ENCODE assay signal across 18 cellular contexts in the genomic region with DNA sequence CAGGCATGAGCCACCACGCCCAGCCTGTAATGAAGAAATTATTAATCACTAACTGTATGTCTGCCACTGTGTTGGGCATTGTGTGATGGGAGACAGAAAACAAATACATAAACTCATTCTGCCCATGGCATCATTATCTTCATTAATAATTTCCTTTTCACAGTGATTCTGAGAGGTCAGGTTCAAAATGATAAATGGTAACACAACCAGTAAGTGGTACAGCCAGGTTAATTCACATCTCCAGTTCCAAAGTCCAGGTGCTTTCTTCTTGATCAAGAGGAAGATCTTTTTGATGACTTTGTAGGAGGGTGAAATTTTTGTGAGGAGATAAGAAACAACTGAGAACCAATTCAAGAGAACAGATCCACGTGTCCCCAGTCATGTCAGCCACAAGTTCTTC.
DNase-seq lines count a peak whose midpoint lies in the region; ATAC-seq and TF ChIP-seq lines count a peak whose summit lies in the region.
"Had no signal": no experiment of that assay in that cellular context is flagged by ENCODE, and none has a peak within 500 bp of the region (broad histone marks: within the 10 kb centered on the region; RNA-seq: fewer than 3 reads in every experiment).

No MANE protein-coding gene starts in this region.

- peaks cover 46% of the 10 kb centered on the region for H3K36me3 Mint-ChIP-seq in activated T-cell treated with anti-CD3 and anti-CD28 coated beads, Interleukin-2, amount 50 U/mL, for 24 hours (ENCODE audit: low read depth)
- H3K36me3 Mint-ChIP-seq in CD8-positive, alpha-beta T cell, result peaks cover 25% of the 10 kb centered on the region
- H3K36me3 Mint-ChIP-seq in T-helper 17 cell (ENCODE audit: low read depth) (peaks cover 4% of the 10 kb centered on the region), memory B cell (peaks cover 7% of the 10 kb centered on the region), CD14-positive monocyte (peaks cover 4 to 8% of the 10 kb centered on the region in 2 donors)

- intact Hi-C loops in CD8-positive, alpha-beta T cell (cut with DNase I, micrococcal nuclease), result no loop called here
- intact Hi-C loops in CD14-positive monocyte (cut with micrococcal nuclease), result no loop called here

- H3K27ac Mint-ChIP-seq in activated T-cell treated with anti-CD3 and anti-CD28 coated beads, Interleukin-2, amount 50 U/mL, for 24 hours, result peak overlapping the region; percentile 64
- H3K27ac Mint-ChIP-seq in CD8-positive, alpha-beta T cell, result peak overlapping the region; percentile 20
- H3K27ac Mint-ChIP-seq in T-helper 17 cell, result peak overlapping the region; percentile 3
- peak overlapping the region; percentile 17 for H3K27ac Mint-ChIP-seq in memory B cell
- H3K27ac Mint-ChIP-seq in CD14-positive monocyte, result no peak overlapping the region

- CTCF ChIA-PET in CD8-positive, alpha-beta T cell (lab: Charles Lee), result no interaction called here

- H3K4me3 Mint-ChIP-seq in activated T-cell treated with anti-CD3 and anti-CD28 coated beads, Interleukin-2, amount 50 U/mL, for 24 hours, result no peak overlapping the region
- no peak overlapping the region for H3K4me3 Mint-ChIP-seq in CD8-positive, alpha-beta T cell
- H3K4me3 Mint-ChIP-seq in T-helper 17 cell, result no peak overlapping the region
- no peak overlapping the region for H3K4me3 Mint-ChIP-seq in memory B cell
- no peak overlapping the region for H3K4me3 Mint-ChIP-seq in CD14-positive monocyte

- no peak overlapping the region for H3K4me3 ChIP-seq in CD8-positive, alpha-beta T cell (ENCODE audit: low read depth, low read length)

- H3K4me1 ChIP-seq in CD8-positive, alpha-beta T cell (ENCODE audit: insufficient read depth, low read length), result no peaks in the 10 kb centered on the region
- H3K4me1 ChIP-seq: BE2C had no signal

- no peaks in the 10 kb centered on the region for H3K4me1 Mint-ChIP-seq in activated T-cell treated with anti-CD3 and anti-CD28 coated beads, Interleukin-2, amount 50 U/mL, for 24 hours (ENCODE audit: low read depth)
- H3K4me1 Mint-ChIP-seq in CD8-positive, alpha-beta T cell (ENCODE audit: low read depth), result no peaks in the 10 kb centered on the region
- H3K4me1 Mint-ChIP-seq in T-helper 17 cell (peaks cover 4% of the 10 kb centered on the region), memory B cell (no peaks in the 10 kb centered on the region), CD14-positive monocyte (no peaks in the 10 kb centered on the region)

- no peaks in the 10 kb centered on the region for H3K27me3 ChIP-seq in CD8-positive, alpha-beta T cell (ENCODE audit: insufficient read depth, low read length)
- H3K27me3 ChIP-seq: BE2C had no signal

- no peak for DNase-seq in activated T-cell treated with anti-CD3 and anti-CD28 coated beads, Interleukin-2, amount 50 U/mL, for 24 hours
- no peak for DNase-seq in activated T-cell treated with anti-CD3 and anti-CD28 coated beads, Interleukin-2, amount 50 U/mL, for 1 hour
- DNase-seq in CD8-positive, alpha-beta T cell, result no peak
- no peak for DNase-seq in T-helper 17 cell
- DNase-seq in memory B cell (ENCODE audit: low spot score in 2 of 2), result no peak
- no peak for DNase-seq in CD14-positive monocyte (ENCODE audit: low spot score)
- DNase-seq: BE2C; CD4-positive, CD25-positive, alpha-beta regulatory T cell; H7; Karpas-422; NCI-H1417; NCI-H1694 treated with DMSO at 0.1 percent for 48 hours; NCI-H2107; NCI-H2227 treated with DMSO at 0.1 percent for 48 hours; NCI-H510A; SIG-M5 had no signal

- no peaks in the 10 kb centered on the region for H3K9me3 ChIP-seq in CD8-positive, alpha-beta T cell (ENCODE audit: low read length)
- no peaks in the 10 kb centered on the region for H3K9me3 ChIP-seq in T-helper 17 cell (ENCODE audit: control insufficient read depth, low read length, poor library complexity, severe bottlenecking)
- H3K9me3 ChIP-seq: BE2C had no signal

- TF ChIP-seq CTCF in CD8-positive, alpha-beta T cell (IDR thresholded peaks at IDR 0.05), result no peak
- no peak for TF ChIP-seq CTCF in CD14-positive monocyte (IDR thresholded peaks at IDR 0.05)

- no peak for ATAC-seq in CD8-positive, alpha-beta T cell
- ATAC-seq in T-helper 17 cell (no peak), memory B cell (ENCODE audit: low read depth) (no peak), HG03280 (IDR thresholded peaks at IDR 0.05; ENCODE audit: unreplicated experiment) (no peak)
- ATAC-seq: Panc1 had no signal

- no peak overlapping the region for H3K27ac ChIP-seq in CD8-positive, alpha-beta T cell (ENCODE audit: low read depth, low read length)

- H3K9me3 Mint-ChIP-seq in activated T-cell treated with anti-CD3 and anti-CD28 coated beads, Interleukin-2, amount 50 U/mL, for 24 hours, result no peaks in the 10 kb centered on the region
- no peaks in the 10 kb centered on the region for H3K9me3 Mint-ChIP-seq in CD8-positive, alpha-beta T cell
- no peaks in the 10 kb centered on the region for H3K9me3 Mint-ChIP-seq in memory B cell
- no peaks in the 10 kb centered on the region for H3K9me3 Mint-ChIP-seq in CD14-positive monocyte
- H3K9me3 Mint-ChIP-seq: CD4-positive, CD25-positive, alpha-beta regulatory T cell had no signal

- H3K36me3 ChIP-seq in CD8-positive, alpha-beta T cell (ENCODE audit: insufficient read depth, low read length), result peaks cover 5% of the 10 kb centered on the region
- H3K36me3 ChIP-seq: BE2C had no signal

- POLR2A ChIA-PET in CD8-positive, alpha-beta T cell (lab: Charles Lee), result no interaction called here

- no peaks in the 10 kb centered on the region for H3K27me3 Mint-ChIP-seq in activated T-cell treated with anti-CD3 and anti-CD28 coated beads, Interleukin-2, amount 50 U/mL, for 24 hours
- no peaks in the 10 kb centered on the region for H3K27me3 Mint-ChIP-seq in CD8-positive, alpha-beta T cell (ENCODE audit: low read depth)
- H3K27me3 Mint-ChIP-seq in T-helper 17 cell, result no peaks in the 10 kb centered on the region
- no peaks in the 10 kb centered on the region for H3K27me3 Mint-ChIP-seq in memory B cell
- peaks cover 0 to 1% (median 0%) of the 10 kb centered on the region in 3 donors for H3K27me3 Mint-ChIP-seq in CD14-positive monocyte (ENCODE audit: low read depth in 3 of 3)
- H3K27me3 Mint-ChIP-seq: CD4-positive, CD25-positive, alpha-beta regulatory T cell had no signal

Comparison
In these comparisons a context has a peak if more than half of its experiments do, and no peak if none do; other contexts are left out.
1. H3K27ac Mint-ChIP-seq: peak in activated T-cell treated with anti-CD3 and anti-CD28 coated beads, Interleukin-2, amount 50 U/mL, for 24 hours (single experiment), CD8-positive, alpha-beta T cell (single experiment), T-helper 17 cell (single experiment) and memory B cell (single experiment); none in CD14-positive monocyte (0 of 7).